ENCODE assay signal across 8 cellular contexts in the genomic region with DNA sequence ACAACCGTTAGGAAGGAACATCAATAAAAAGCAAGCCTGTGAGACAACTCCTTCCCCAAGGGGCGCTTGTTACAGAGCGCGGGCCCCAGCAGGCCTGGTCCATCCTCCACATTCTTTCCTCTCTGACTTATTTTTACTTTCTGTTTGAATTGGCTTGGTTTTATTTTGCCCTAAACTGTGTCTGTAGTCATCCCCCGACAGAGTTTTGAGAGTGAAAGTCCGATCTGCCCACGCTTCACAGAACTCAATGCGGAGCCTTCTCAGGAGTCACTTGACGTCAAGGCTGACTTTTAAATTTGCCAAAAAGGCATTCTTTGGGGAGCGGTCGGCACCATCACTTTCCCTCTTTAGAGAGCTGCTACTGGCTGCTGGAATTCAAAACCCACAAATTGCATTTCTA.
DNase-seq lines count a peak whose midpoint lies in the region; ATAC-seq and TF ChIP-seq lines count a peak whose summit lies in the region.

No MANE protein-coding gene starts in this region.

- H3K27ac Mint-ChIP-seq in immature natural killer cell, result peak overlapping the region; percentile 41 to 98 (median 80)

- peaks cover 0 to 2% (median 0%) of the 10 kb centered on the region in 3 donors for H3K27me3 Mint-ChIP-seq in immature natural killer cell (ENCODE audit: low read depth in 3 of 3)

- H3K4me3 Mint-ChIP-seq in immature natural killer cell, result peak overlapping the region; percentile 40 to 78 (median 51)

- H3K9me3 Mint-ChIP-seq in immature natural killer cell, result no peaks in the 10 kb centered on the region

- peak; percentile 98 for ATAC-seq in GM19467 (IDR thresholded peaks at IDR 0.05; ENCODE audit: unreplicated experiment)
- peak; percentile 93 for ATAC-seq in HG03571 (IDR thresholded peaks at IDR 0.05; ENCODE audit: unreplicated experiment)

- in situ Hi-C loops in ACHN (cut with HindIII; ENCODE audit: low pct_ligation_motif_present, low pct_unique_long_range_greater_than_20kb, low sequenced_read_pairs), result no loop called here

- H3K36me3 Mint-ChIP-seq in immature natural killer cell, result peaks cover 0 to 3% (median 0%) of the 10 kb centered on the region in 3 donors

- H3K4me3 ChIP-seq in AG09309 (ENCODE audit: control insufficient read depth, low read depth, low read length), result peak overlapping the region; percentile 19; the same call in 1 of the 2 replicates

- DNase-seq in AG09309 (ENCODE audit: low read depth) (peak; percentile 57), immature natural killer cell (peak; percentile 14 to 61 (median 20)), ACHN (no peak), RPMI8226 (no peak)
- peak; percentile 76 for DNase-seq in activated naive CD4-positive, alpha-beta T cell treated with anti-CD3 and anti-CD28 coated beads, Interleukin-2, amount 50 U/mL, for 16 hours
- peak; percentile 48 to 77 (median 75) for DNase-seq in stimulated activated CD4-positive, alpha-beta T cell treated with anti-CD3 and anti-CD28 coated beads, TNF-alpha, amount 100 ng/mL, for 24 hours (ENCODE audit: low read depth in 3 of 3)

- peak; percentile 19 for TF ChIP-seq CTCF in AG09309 (IDR thresholded peaks at IDR 0.05; ENCODE audit: control insufficient read depth, insufficient read depth, low read depth, low read length, missing control alignments)

- H3K4me1 Mint-ChIP-seq in immature natural killer cell, result peaks cover 7 to 15% of the 10 kb centered on the region in 2 donors

Comparison
In these comparisons a context has a peak if more than half of its experiments do, and no peak if none do; other contexts are left out.
1. DNase-seq: peak in AG09309 (single experiment), activated naive CD4-positive, alpha-beta T cell treated with anti-CD3 and anti-CD28 coated beads, Interleukin-2, amount 50 U/mL, for 16 hours (single experiment), immature natural killer cell (3 of 3) and stimulated activated CD4-positive, alpha-beta T cell treated with anti-CD3 and anti-CD28 coated beads, TNF-alpha, amount 100 ng/mL, for 24 hours (3 of 3); none in ACHN (single experiment) and RPMI8226 (single experiment).